26 cellular contexts compared by ENCODE assay signal in genomic region chr14:59638885-59639284, GRCh38.
DNase-seq lines count a peak whose midpoint lies in the region; ATAC-seq, FAIRE-seq and TF ChIP-seq lines count a peak whose summit lies in the region.
"Had no signal": no experiment of that assay in that cellular context is flagged by ENCODE, and none has a peak within 500 bp of the region (broad histone marks: within the 10 kb centered on the region; RNA-seq: fewer than 3 reads in every experiment).

No MANE protein-coding gene starts in this region.

- TF ChIP-seq EP300 in GM12878 (IDR thresholded peaks at IDR 0.05; ENCODE audit: borderline replicate concordance in 1 of 2, control insufficient read depth in 1 of 2, low read depth in 2 of 2, low read length in 2 of 2), result no peak

- no peaks in the 10 kb centered on the region for H3K79me2 ChIP-seq in GM12878 (ENCODE audit: control insufficient read depth, insufficient read depth, low read length)

- DNase-seq in GM12878 (ENCODE audit: low read depth, low spot score), result no peak
- no peak for DNase-seq in NAMALWA (ENCODE audit: low spot score)
- no peak for DNase-seq in AG08395 (ENCODE audit: low spot score)
- DNase-seq in activated CD4-positive, CD25-positive, alpha-beta regulatory T cell treated with anti-CD3 and anti-CD28 coated beads, Interleukin-2, amount 50 U/mL, for 72 hours, result no peak
- DNase-seq: activated CD4-positive, alpha-beta T cell treated with anti-CD3 and anti-CD28 coated beads, Interleukin-2, amount 50 U/mL, for 1 hour; activated naive CD4-positive, alpha-beta T cell treated with anti-CD3 and anti-CD28 coated beads, Interleukin-2, amount 50 U/mL, for 16 hours; amygdala; DMS79 treated with DMSO at 0.1 percent for 48 hours; effector memory CD8-positive, alpha-beta T cell; hippocampal formation; NCI-H1105; NCI-H2081 treated with DMSO at 0.1 percent for 48 hours; psoas muscle; stomach; tibial artery had no signal

- POLR2A ChIA-PET in GM12878 (lab: Charles Lee), result no interaction called here

- peak; percentile 93 for ATAC-seq in GM18907 (IDR thresholded peaks at IDR 0.05; ENCODE audit: unreplicated experiment)
- peak; percentile 74 for ATAC-seq in GM21786 (IDR thresholded peaks at IDR 0.05; ENCODE audit: unreplicated experiment)
- ATAC-seq in HG03108 (IDR thresholded peaks at IDR 0.05; ENCODE audit: unreplicated experiment), result peak; percentile 81
- peak; percentile 74 for ATAC-seq in GM12878
- ATAC-seq: effector memory CD8-positive, alpha-beta T cell; left lobe of liver; psoas muscle; Right ventricle myocardium inferior had no signal

- 4% methylated on average over 4 of the region's 4 CpGs for WGBS in GM12878 (ENCODE audit: insufficient coverage, insufficient replicate concordance, low lambda C conversion rate, missing lambda C conversion rate)

- no peak overlapping the region for H2AFZ ChIP-seq in GM12878 (ENCODE audit: control insufficient read depth, low read depth, low read length)

- no peak for TF ChIP-seq CTCF in GM12878 (IDR thresholded peaks at IDR 0.05 in 2 of 3, conservative IDR thresholded peaks at IDR 0.05 in 1 of 3; ENCODE audit: control insufficient read depth in 2 of 3, extremely low read depth in 1 of 3, insufficient read depth in 1 of 3, low read depth in 3 of 3, low read length in 3 of 3)

- H3K4me1 ChIP-seq in GM12878 (ENCODE audit: control insufficient read depth, insufficient read depth, low read length), result no peaks in the 10 kb centered on the region
- H3K4me1 ChIP-seq: esophagus muscularis mucosa, psoas muscle, stomach had no signal

- no peaks in the 10 kb centered on the region for H4K20me1 ChIP-seq in GM12878 (ENCODE audit: control insufficient read depth, insufficient read depth)

- in situ Hi-C loops in GM12878 (cut with MboI), result no loop called here

- H3K27ac ChIP-seq in GM12878 (ENCODE audit: control insufficient read depth, insufficient read depth), result no peak overlapping the region
- H3K27ac ChIP-seq: C4-2B, esophagus muscularis mucosa, psoas muscle, stomach, tibial artery had no signal

- H3K4me3 ChIP-seq in GM12878, result no peak overlapping the region
- H3K4me3 ChIP-seq: esophagus muscularis mucosa, psoas muscle, stomach, tibial artery had no signal

- no peak for TF ChIP-seq RAD21 in GM12878 (IDR thresholded peaks at IDR 0.05; ENCODE audit: insufficient read depth, low read depth, low read length)

- no peak overlapping the region for H3K9ac ChIP-seq in GM12878 (ENCODE audit: control insufficient read depth, insufficient read depth, low read length)

- BruUV-seq in GM12878 (replicated peaks; lab: Mats Ljungman, UMichigan), result no TSS peak

- SMC1A ChIA-PET in GM12878 (lab: Charles Lee; ENCODE audit: uncharacterized antibody, unreplicated experiment), result no interaction called here

- intact Hi-C loops in GM12878 (cut with micrococcal nuclease; ENCODE audit: unreplicated experiment), result loop anchor here (10.0 kb wide), 1 partner anchor 416 kb away; no protein-coding TSS in a partner anchor

- no peaks in the 10 kb centered on the region for H3K9me3 ChIP-seq in GM12878 (replicated peaks; ENCODE audit: control insufficient read depth, insufficient read depth, low read length)

- TF ChIP-seq POLR2A in GM12878 (IDR thresholded peaks at IDR 0.05; ENCODE audit: low read depth, low read length), result no peak

- no peaks in the 10 kb centered on the region for H3K27me3 ChIP-seq in GM12878 (replicated peaks in 1 of 2; ENCODE audit: control insufficient read depth in 2 of 2, insufficient read depth in 2 of 2, low read length in 1 of 2)
- H3K27me3 ChIP-seq: esophagus muscularis mucosa, stomach, tibial artery had no signal

- H3K36me3 ChIP-seq in GM12878 (ENCODE audit: control insufficient read depth in 2 of 2, insufficient read depth in 2 of 2, low read length in 1 of 2), result no peaks in the 10 kb centered on the region
- H3K36me3 ChIP-seq: esophagus muscularis mucosa, stomach, tibial artery had no signal

- CTCF ChIA-PET in GM12878 (lab: Yijun Ruan, JAX), result no interaction called here

- H3K4me2 ChIP-seq in GM12878 (ENCODE audit: control insufficient read depth, insufficient read depth), result no peak overlapping the region

- no peak for FAIRE-seq in GM12878 (lab: Jason Lieb, UNC)
- FAIRE-seq: bronchial epithelial cell, colon, frontal cortex, H1 had no signal

- RAD21 ChIA-PET in GM12878 (lab: Charles Lee; ENCODE audit: unreplicated experiment), result no interaction called here

TF ChIP-seq in GM12878, 131 proteins besides CTCF, POLR2A, EP300 and RAD21:
- no peak for TF ChIP-seq BMI1 (IDR thresholded peaks at IDR 0.05; ENCODE audit: borderline replicate concordance)
TF ChIP-seq in GM12878: peak in this region for 0.
